In the genomic region with DNA sequence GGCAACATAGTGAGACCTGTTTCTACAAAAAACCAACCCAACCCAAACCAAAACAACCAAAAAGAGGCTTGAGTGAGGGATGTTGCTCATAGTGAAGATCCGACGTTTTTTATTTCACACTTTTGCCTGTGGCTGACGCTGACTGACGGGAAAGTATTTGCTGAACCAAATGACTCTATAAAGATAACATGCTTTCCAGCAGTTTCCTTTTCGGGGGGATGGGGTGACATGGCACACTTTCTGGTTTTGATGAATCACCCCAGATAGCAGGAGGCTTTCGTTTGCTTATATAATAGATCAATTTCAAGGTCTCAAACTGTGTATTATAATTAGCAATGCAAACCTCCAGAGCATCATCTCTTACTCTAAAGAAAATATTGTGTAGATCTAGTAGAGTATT, we compare ENCODE assay signal across 21 cellular contexts.
"Had no signal": no experiment of that assay in that cellular context is flagged by ENCODE, and none has a peak within 500 bp of the region (broad histone marks: within the 10 kb centered on the region; RNA-seq: fewer than 3 reads in every experiment).

No MANE protein-coding gene starts in this region.

- H3K36me3 ChIP-seq: breast epithelium, lower lobe of right lung, prostate gland, tibial artery had no signal

- H3K4me3 ChIP-seq: breast epithelium, lower lobe of right lung, prostate gland, tibial artery had no signal

- H3K4me1 ChIP-seq: breast epithelium, lower lobe of right lung, prostate gland, tibial artery had no signal

- H3K27me3 ChIP-seq: breast epithelium, tibial artery had no signal

- H3K36me3 Mint-ChIP-seq: activated naive CD8-positive, alpha-beta T cell treated with anti-CD3 and anti-CD28 coated beads, Interleukin-2, amount 10 ng/mL, durations not matched to agents 7 days and 5 days; mesothelial cell of epicardium had no signal

- H3K9me3 Mint-ChIP-seq: activated T-cell treated with anti-CD3 and anti-CD28 coated beads, Interleukin-2, amount 50 U/mL, for 4 hours; dendritic cell treated with granulocyte-macrophage colony-stimulating factor and Interleukin-4, amounts not matched to agents 40 ng/mL and 50 ng/mL, for 4 days; mesothelial cell of epicardium; neural crest cell had no signal

- H3K4me3 Mint-ChIP-seq: activated naive CD8-positive, alpha-beta T cell treated with anti-CD3 and anti-CD28 coated beads, Interleukin-2, amount 10 ng/mL, durations not matched to agents 7 days and 5 days; activated T-cell treated with anti-CD3 and anti-CD28 coated beads, Interleukin-2, amount 50 U/mL, for 4 hours; dendritic cell treated with granulocyte-macrophage colony-stimulating factor and Interleukin-4, amounts not matched to agents 40 ng/mL and 50 ng/mL, for 4 days; effector memory CD8-positive, alpha-beta T cell; mesothelial cell of epicardium; neural crest cell had no signal

- H3K9me3 ChIP-seq: breast epithelium, lower lobe of right lung, prostate gland, tibial artery had no signal

- H3K27ac ChIP-seq: breast epithelium, lower lobe of right lung, prostate gland, tibial artery, VCaP had no signal

- H3K27me3 Mint-ChIP-seq: dendritic cell treated with granulocyte-macrophage colony-stimulating factor and Interleukin-4, amounts not matched to agents 40 ng/mL and 50 ng/mL, for 4 days; effector memory CD8-positive, alpha-beta T cell had no signal

- H3K27ac Mint-ChIP-seq: activated naive CD8-positive, alpha-beta T cell treated with anti-CD3 and anti-CD28 coated beads, Interleukin-2, amount 10 ng/mL, durations not matched to agents 7 days and 5 days; dendritic cell treated with granulocyte-macrophage colony-stimulating factor and Interleukin-4, amounts not matched to agents 40 ng/mL and 50 ng/mL, for 4 days; effector memory CD8-positive, alpha-beta T cell; mesothelial cell of epicardium had no signal

- ATAC-seq: activated T-cell treated with anti-CD3 and anti-CD28 coated beads, Interleukin-2, amount 50 U/mL, for 4 hours; effector memory CD8-positive, alpha-beta T cell; left cardiac atrium; lower lobe of right lung; right cardiac atrium had no signal

- DNase-seq: activated CD4-positive, alpha-beta T cell treated with anti-CD3 and anti-CD28 coated beads for 1 hour; activated gamma-delta T cell treated with Interleukin-2 at 50 U/mL for 16 hours; activated naive CD8-positive, alpha-beta T cell treated with anti-CD3 and anti-CD28 coated beads, Interleukin-2, amount 10 ng/mL, durations not matched to agents 7 days and 5 days; activated T-cell treated with anti-CD3 and anti-CD28 coated beads, Interleukin-2, amount 50 U/mL, for 4 hours; anterior cingulate cortex; cerebellar nuclear complex; effector memory CD8-positive, alpha-beta T cell; foreskin melanocyte; left cardiac atrium; lower lobe of right lung; right cardiac atrium; small intestine; stimulated activated CD4-positive, alpha-beta T cell treated with anti-CD3 and anti-CD28 coated beads, Interleukin-4, amount 100 ng/mL, for 24 hours; stimulated activated naive CD4-positive, alpha-beta T cell; tibial artery had no signal
